In the genomic region with DNA sequence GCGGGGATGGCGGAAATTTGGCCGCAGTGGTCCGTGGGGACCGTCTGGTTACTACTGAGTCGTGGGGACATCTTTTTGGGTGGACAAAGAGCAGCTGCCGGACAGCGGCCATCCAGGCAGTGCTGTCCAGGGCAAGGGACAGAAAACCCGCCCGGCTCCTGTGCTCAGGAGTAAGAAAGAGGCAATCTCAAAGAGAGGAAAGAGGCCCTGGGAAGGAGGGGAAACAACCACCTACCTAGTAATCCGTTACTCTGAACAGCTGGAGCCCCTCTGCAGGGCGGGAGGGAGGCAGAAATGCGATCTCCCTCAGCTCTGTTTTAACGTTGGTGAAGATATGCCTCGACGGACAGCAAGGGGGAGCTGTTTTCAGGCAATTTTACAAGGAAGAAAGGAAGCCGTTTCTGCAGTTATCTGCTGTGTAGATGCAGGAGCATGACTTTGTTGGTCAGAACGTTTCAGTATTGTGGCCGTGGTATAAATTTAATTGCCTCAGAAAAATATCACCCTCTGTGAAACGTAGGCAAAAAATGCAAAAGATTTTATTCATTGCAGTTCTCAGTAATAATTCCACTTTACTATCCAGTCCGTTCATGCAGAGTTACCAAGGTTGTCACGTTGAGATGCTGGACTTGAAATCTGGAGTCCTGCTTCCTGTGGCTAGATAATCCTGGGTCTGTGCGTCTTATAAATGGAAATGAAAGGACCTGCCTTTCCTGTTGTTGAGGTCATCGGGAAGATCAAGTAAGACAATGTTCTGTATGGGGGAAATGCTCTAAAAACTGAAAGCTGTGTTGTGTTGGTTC, we compare ENCODE assay signal across 8 cellular contexts. TPM values are rescaled to one million over a fixed set of nuclear protein-coding genes. Genes with fewer than 3 reads are reported as not detected.
DNase-seq lines count a peak whose midpoint lies in the region; ATAC-seq and TF ChIP-seq lines count a peak whose summit lies in the region.

No MANE protein-coding gene starts in this region.

- H3K27ac ChIP-seq in naive thymus-derived CD4-positive, alpha-beta T cell (ENCODE audit: low read depth, low read length): no peak overlapping the region

- H3K27ac Mint-ChIP-seq in T-helper 2 cell treated with Interferon-gamma antibody and Interleukin-4, amounts not matched to agents 5 μg/mL and 100 μg/mL, for 36 hours: no peak overlapping the region
- no peak overlapping the region for H3K27ac Mint-ChIP-seq in naive thymus-derived CD4-positive, alpha-beta T cell

- no peak overlapping the region for H3K4me3 Mint-ChIP-seq in T-helper 2 cell treated with Interferon-gamma antibody and Interleukin-4, amounts not matched to agents 5 μg/mL and 100 μg/mL, for 36 hours
- peak overlapping the region in 7 of 10 donors; percentile 0 to 83 (median 51) for H3K4me3 Mint-ChIP-seq in naive thymus-derived CD4-positive, alpha-beta T cell

- no peaks in the 10 kb centered on the region for H3K36me3 ChIP-seq in HAP-1 (replicated peaks)
- no peaks in the 10 kb centered on the region for H3K36me3 ChIP-seq in naive thymus-derived CD4-positive, alpha-beta T cell (ENCODE audit: control insufficient read depth in 2 of 3, insufficient read depth in 3 of 3, low read length in 3 of 3)

- POLR2A ChIA-PET in naive thymus-derived CD4-positive, alpha-beta T cell (lab: Charles Lee): no interaction called here

- in situ Hi-C loops in HAP-1 (cut with MboI; ENCODE audit: low sequenced_read_pairs): no loop called here

- H3K4me1 ChIP-seq in HAP-1: no peaks in the 10 kb centered on the region; the same call in 1 of the 2 replicates
- H3K4me1 ChIP-seq in naive thymus-derived CD4-positive, alpha-beta T cell (ENCODE audit: control insufficient read depth in 2 of 2, insufficient read depth in 2 of 2, low read length in 2 of 2): peaks cover 0 to 6% of the 10 kb centered on the region in 2 donors

- peaks cover 27% of the 10 kb centered on the region for H3K27me3 ChIP-seq in HAP-1 (ENCODE audit: low read depth)
- H3K27me3 ChIP-seq in naive thymus-derived CD4-positive, alpha-beta T cell (ENCODE audit: control insufficient read depth in 2 of 2, insufficient read depth in 2 of 2, low read length in 2 of 2): peaks cover 0 to 13% of the 10 kb centered on the region in 2 donors

- ATAC-seq in naive thymus-derived CD4-positive, alpha-beta T cell: peak; percentile 40
- no peak for ATAC-seq in HG03521 (IDR thresholded peaks at IDR 0.05; ENCODE audit: unreplicated experiment)

- H3K4me1 Mint-ChIP-seq in T-helper 2 cell treated with Interferon-gamma antibody and Interleukin-4, amounts not matched to agents 5 μg/mL and 100 μg/mL, for 36 hours (ENCODE audit: low read depth): peaks cover 8% of the 10 kb centered on the region
- H3K4me1 Mint-ChIP-seq in naive thymus-derived CD4-positive, alpha-beta T cell: peaks cover 11 to 27% (median 22%) of the 10 kb centered on the region in 7 donors

- H3K36me3 Mint-ChIP-seq in T-helper 2 cell treated with Interferon-gamma antibody and Interleukin-4, amounts not matched to agents 5 μg/mL and 100 μg/mL, for 36 hours (ENCODE audit: low read depth): no peaks in the 10 kb centered on the region
- H3K36me3 Mint-ChIP-seq in naive thymus-derived CD4-positive, alpha-beta T cell: peaks cover 0 to 12% (median 0%) of the 10 kb centered on the region in 5 donors

- H3K4me3 ChIP-seq in HAP-1: peak overlapping the region; percentile 20
- H3K4me3 ChIP-seq in NB4 (ENCODE audit: low read depth, low read length): no peak overlapping the region
- peak overlapping the region; percentile 9 for H3K4me3 ChIP-seq in fibroblast of the aortic adventitia (ENCODE audit: low read depth, low read length)
- H3K4me3 ChIP-seq in naive thymus-derived CD4-positive, alpha-beta T cell (ENCODE audit: low read length): no peak overlapping the region

- DNase-seq in activated CD8-positive, alpha-beta memory T cell treated with anti-CD3 and anti-CD28 coated beads for 24 hours: peak; percentile 54
- DNase-seq in activated CD8-positive, alpha-beta memory T cell treated with anti-CD3 and anti-CD28 coated beads, Interleukin-2, amount 50 U/mL, for 4 hours: no peak
- DNase-seq in HAP-1 (ENCODE audit: low spot score in 2 of 2) (peak; percentile 66 to 73), NB4 (ENCODE audit: low read depth) (peak; percentile 63), fibroblast of the aortic adventitia (ENCODE audit: low read depth) (peak; percentile 35)
- peak; percentile 7 for DNase-seq in T-helper 2 cell treated with Interferon-gamma antibody and Interleukin-4, amounts not matched to agents 5 μg/mL and 100 μg/mL, for 36 hours (ENCODE audit: low spot score)
- no peak for DNase-seq in naive thymus-derived CD4-positive, alpha-beta T cell

- TF ChIP-seq POLR2A in NB4 (IDR thresholded peaks at IDR 0.05; ENCODE audit: extremely low read depth, insufficient read length): no peak

- H3K27me3 Mint-ChIP-seq in T-helper 2 cell treated with Interferon-gamma antibody and Interleukin-4, amounts not matched to agents 5 μg/mL and 100 μg/mL, for 36 hours (ENCODE audit: low read depth): peaks cover 51% of the 10 kb centered on the region
- H3K27me3 Mint-ChIP-seq in naive thymus-derived CD4-positive, alpha-beta T cell: peaks cover 58 to 70% (median 61%) of the 10 kb centered on the region in 5 donors

- H3K9me3 Mint-ChIP-seq in T-helper 2 cell treated with Interferon-gamma antibody and Interleukin-4, amounts not matched to agents 5 μg/mL and 100 μg/mL, for 36 hours: no peaks in the 10 kb centered on the region
- H3K9me3 Mint-ChIP-seq in naive thymus-derived CD4-positive, alpha-beta T cell: peaks cover 0 to 5% (median 0%) of the 10 kb centered on the region in 11 donors

- CTCF ChIA-PET in naive thymus-derived CD4-positive, alpha-beta T cell (lab: Charles Lee): interaction anchor here (0.6 kb wide), 1 partner anchor 1895 kb away, joined by 3 read pairs; no protein-coding TSS in a partner anchor

- intact Hi-C loops in naive thymus-derived CD4-positive, alpha-beta T cell (cut with micrococcal nuclease): loop anchor here in 1 of 2 donors (5.0 kb wide), 1 partner anchor 1105 kb away; no protein-coding TSS in a partner anchor

- TF ChIP-seq CTCF in NB4 (IDR thresholded peaks at IDR 0.05; ENCODE audit: low read depth, low read length) (peak; percentile 91), fibroblast of the aortic adventitia (IDR thresholded peaks at IDR 0.05; ENCODE audit: insufficient read depth, low read length) (peak; percentile 87)

- H3K9me3 ChIP-seq in HAP-1: no peaks in the 10 kb centered on the region
- no peaks in the 10 kb centered on the region for H3K9me3 ChIP-seq in naive thymus-derived CD4-positive, alpha-beta T cell (ENCODE audit: control insufficient read depth in 2 of 3, low read length in 3 of 3)

RNA-seq across cellular contexts. Expression of a gene that starts 1.1 kb away (rescaled TPM):
- 0.41 TPM in 1 of 2 replicates, not detected in the other for total RNA-seq in fibroblast of the aortic adventitia (ENCODE audit: low replicate concordance)
- under 1 TPM in 1 of 5 experiments, not detected in 4; 0.05 TPM for total RNA-seq in naive thymus-derived CD4-positive, alpha-beta T cell
- polyA plus RNA-seq in naive thymus-derived CD4-positive, alpha-beta T cell: not detected

Comparison
In these comparisons a context has a peak if more than half of its experiments do, and no peak if none do; other contexts are left out.
1. DNase-seq: peak in activated CD8-positive, alpha-beta memory T cell treated with anti-CD3 and anti-CD28 coated beads for 24 hours (single experiment), HAP-1 (2 of 2), NB4 (single experiment), T-helper 2 cell treated with Interferon-gamma antibody and Interleukin-4, amounts not matched to agents 5 μg/mL and 100 μg/mL, for 36 hours (single experiment) and fibroblast of the aortic adventitia (single experiment); none in activated CD8-positive, alpha-beta memory T cell treated with anti-CD3 and anti-CD28 coated beads, Interleukin-2, amount 50 U/mL, for 4 hours (single experiment) and naive thymus-derived CD4-positive, alpha-beta T cell (0 of 9).
2. H3K4me3 ChIP-seq: peak in HAP-1 (single experiment) and fibroblast of the aortic adventitia (single experiment); none in NB4 (single experiment) and naive thymus-derived CD4-positive, alpha-beta T cell (single experiment).